18 cellular contexts compared by ENCODE assay signal in the genomic region with DNA sequence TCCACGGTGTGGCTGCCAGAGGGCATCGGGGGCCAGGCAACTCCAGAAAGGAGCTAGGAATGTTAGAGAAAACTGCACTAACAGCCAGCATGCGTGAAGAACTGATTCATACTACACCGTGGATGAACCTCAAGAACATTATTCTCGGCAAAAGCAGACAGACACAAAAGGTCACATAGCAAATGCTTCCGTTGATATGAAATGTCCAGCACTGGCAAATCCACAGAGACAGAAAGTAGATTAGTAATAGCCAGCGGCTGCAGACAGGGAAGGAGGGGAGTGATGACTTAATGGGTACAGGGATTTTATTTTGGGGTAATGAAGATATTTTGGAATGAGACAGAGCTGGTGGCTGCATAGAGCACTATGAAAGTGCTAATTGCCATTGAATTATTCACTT. TPM values are rescaled to one million over a fixed set of nuclear protein-coding genes. Genes with fewer than 3 reads are reported as not detected.
A peak's percentile ranks its signal among the peaks of the same experiment; 100 is the strongest.
DNase-seq lines count a peak whose midpoint lies in the region; ATAC-seq, FAIRE-seq and TF ChIP-seq lines count a peak whose summit lies in the region.
"Had no signal": no experiment of that assay in that cellular context is flagged by ENCODE, and none has a peak within 500 bp of the region (broad histone marks: within the 10 kb centered on the region; RNA-seq: fewer than 3 reads in every experiment).

No MANE protein-coding gene starts in this region.

- peaks cover 31% of the 10 kb centered on the region for H3K4me1 Mint-ChIP-seq in nephron
- H3K4me1 Mint-ChIP-seq: activated T-helper 17 cell treated with anti-CD3 and anti-CD28 coated beads, Interleukin-2, amount 50 U/mL, for 72 hours had no signal

- H3K27me3 Mint-ChIP-seq in nephron (ENCODE audit: low read depth), result peaks cover 32% of the 10 kb centered on the region

- H3K14ac ChIP-seq in IMR-90 (replicated peaks; ENCODE audit: low read depth, low read length), result no peak overlapping the region

- 40% methylated on average over 7 of the region's 7 CpGs for WGBS in A549 (ENCODE audit: missing lambda C conversion rate)
- 40% methylated on average over 3 of the region's 7 CpGs; no CpG with 5 or more reads in 1 of the 2 experiments for WGBS in IMR-90 (ENCODE audit: extremely low coverage in 2 of 2, insufficient read length in 1 of 2), 2 experiments

- no peak overlapping the region for H3K18ac ChIP-seq in IMR-90 (ENCODE audit: low read depth, low read length)

- H3K4me1 ChIP-seq in A549, result peaks cover 79% of the 10 kb centered on the region
- peaks cover 3% of the 10 kb centered on the region for H3K4me1 ChIP-seq in IMR-90 (ENCODE audit: control insufficient read depth, insufficient read depth, low read length)

- intact Hi-C loops in IMR-90 (cut with micrococcal nuclease) (no loop called here), sciatic nerve (cut with DNase I) (no loop called here), posterior cingulate gyrus (cut with DNase I) (no loop called here)

- H3K4ac ChIP-seq in IMR-90 (ENCODE audit: low read depth, low read length), result no peak overlapping the region

- H3K9me1 ChIP-seq in IMR-90 (ENCODE audit: insufficient read depth, low read length), result no peaks in the 10 kb centered on the region; the same call in 1 of the 2 replicates

- BruUV-seq in IMR-90 (replicated peaks; lab: Mats Ljungman, UMichigan), result no TSS peak

- no peaks in the 10 kb centered on the region for H3K9me3 ChIP-seq in A549
- H3K9me3 ChIP-seq in IMR-90 (ENCODE audit: control insufficient read depth, insufficient read depth, low read length), result no peaks in the 10 kb centered on the region

- POLR2A ChIA-PET in A549 (lab: Yijun Ruan, JAX), result interaction anchor here (0.6 kb wide), 1 partner anchor 86 kb away, joined by 6 read pairs; no protein-coding TSS in a partner anchor
- POLR2A ChIA-PET in IMR-90 (lab: Charles Lee; ENCODE audit: unreplicated experiment), result no interaction called here

- CTCF ChIA-PET in A549 (lab: Yijun Ruan, JAX) (interaction anchor here (1.0 to 8.2 kb wide), 5 partner anchors 7 to 159 kb away, joined by 3 to 77 read pairs (median 18); no protein-coding TSS in a partner anchor), IMR-90 (lab: Yijun Ruan, JAX) (no interaction called here)

- peak overlapping the region; percentile 67 to 78 for H3K27ac ChIP-seq in A549
- no peak overlapping the region for H3K27ac ChIP-seq in IMR-90 (ENCODE audit: insufficient read depth, low read length)

- no peak overlapping the region for H2AK9ac ChIP-seq in IMR-90 (replicated peaks; ENCODE audit: low read depth, low read length, poor library complexity)

- in situ Hi-C loops in IMR-90 (cut with MboI; ENCODE audit: low sequenced_read_pairs), result no loop called here

- TF ChIP-seq CTCF in A549 (IDR thresholded peaks at IDR 0.05) (no peak), IMR-90 (conservative IDR thresholded peaks at IDR 0.05; ENCODE audit: low read depth, low read length) (no peak), fibroblast of mammary gland (conservative IDR thresholded peaks at IDR 0.05; ENCODE audit: control insufficient read depth, insufficient read depth, low read depth, low read length) (no peak), nephron (IDR thresholded peaks at IDR 0.05; ENCODE audit: unreplicated experiment in 3 of 3) (no peak)

- H3K4me3 Mint-ChIP-seq in nephron, result no peak overlapping the region
- H3K4me3 Mint-ChIP-seq: activated CD8-positive, alpha-beta T cell treated with anti-CD3 and anti-CD28 coated beads, Interleukin-2, amount 10 ng/mL, durations not matched to agents 7 days and 5 days; activated T-helper 17 cell treated with anti-CD3 and anti-CD28 coated beads, Interleukin-2, amount 50 U/mL, for 72 hours had no signal

- no peak for FAIRE-seq in A549 (lab: Jason Lieb, UNC)

- ATAC-seq in A549 (peak in 1 of 2 experiments; percentile 11; a peak in 2 of 6 replicates), IMR-90 (ENCODE audit: low read depth) (no peak), sciatic nerve (no peak)
- ATAC-seq: activated CD8-positive, alpha-beta T cell treated with anti-CD3 and anti-CD28 coated beads, Interleukin-2, amount 10 ng/mL, durations not matched to agents 7 days and 5 days; activated T-helper 17 cell treated with anti-CD3 and anti-CD28 coated beads, Interleukin-2, amount 50 U/mL, for 72 hours had no signal

- TF ChIP-seq RAD21 in A549 (conservative IDR thresholded peaks at IDR 0.05 in 1 of 2, IDR thresholded peaks at IDR 0.05 in 1 of 2) (no peak), IMR-90 (IDR thresholded peaks at IDR 0.05; ENCODE audit: low read length) (no peak)

- no peak overlapping the region for H2BK15ac ChIP-seq in IMR-90 (ENCODE audit: low read depth, low read length)

- no peaks in the 10 kb centered on the region for H3K9me3 Mint-ChIP-seq in nephron
- H3K9me3 Mint-ChIP-seq: activated T-helper 17 cell treated with anti-CD3 and anti-CD28 coated beads, Interleukin-2, amount 50 U/mL, for 72 hours had no signal

- no peaks in the 10 kb centered on the region for H3K36me3 Mint-ChIP-seq in nephron (ENCODE audit: low read depth)

- H2BK120ac ChIP-seq in IMR-90 (ENCODE audit: low read depth, low read length), result no peak overlapping the region

- DNase-seq in A549 (ENCODE audit: low read depth in 1 of 2, low spot score in 1 of 2), result peak in 1 of 2 experiments; percentile 44
- peak; percentile 16 for DNase-seq in IMR-90
- peak; percentile 24 for DNase-seq in fibroblast of mammary gland (ENCODE audit: low read depth)
- DNase-seq in sciatic nerve (ENCODE audit: low spot score), result no peak
- no peak for DNase-seq in AG08395 (ENCODE audit: low spot score)
- no peak for DNase-seq in posterior cingulate gyrus
- DNase-seq in SKM-1 (lab: John Stamatoyannopoulos, UW; ENCODE audit: unreplicated experiment), result no peak
- DNase-seq: activated CD8-positive, alpha-beta T cell treated with anti-CD3 and anti-CD28 coated beads, Interleukin-2, amount 10 ng/mL, durations not matched to agents 7 days and 5 days; left cardiac atrium; NCI-H1694 treated with DMSO at 0.1 percent for 48 hours; NCI-H524 treated with DMSO at 0.1 percent for 48 hours; OCI-M1; stimulated activated naive CD4-positive, alpha-beta T cell treated with Interleukin-2 at 50 U/mL for 16 hours had no signal

- peaks cover 21% of the 10 kb centered on the region for H3K27me3 ChIP-seq in IMR-90 (ENCODE audit: control insufficient read depth, insufficient read depth, low read length)

- H4K91ac ChIP-seq in IMR-90 (ENCODE audit: insufficient read depth, low read depth, low read length), result no peak overlapping the region

- no peaks in the 10 kb centered on the region for H3K79me1 ChIP-seq in IMR-90 (ENCODE audit: low read depth in 1 of 2, low read length in 2 of 2)

- H2BK5ac ChIP-seq in IMR-90 (ENCODE audit: low read depth, low read length, poor library complexity, severe bottlenecking), result no peak overlapping the region

- no peak overlapping the region for H3K4me3 ChIP-seq in A549
- no peak overlapping the region for H3K4me3 ChIP-seq in IMR-90 (ENCODE audit: insufficient read depth, low read depth, low read length)
- no peak overlapping the region for H3K4me3 ChIP-seq in fibroblast of mammary gland (ENCODE audit: control insufficient read depth, low read depth, low read length)
- H3K4me3 ChIP-seq: smooth muscle cell had no signal

- no peak overlapping the region for H4K5ac ChIP-seq in IMR-90 (ENCODE audit: low read depth, low read length)

- H3K23ac ChIP-seq in IMR-90 (ENCODE audit: low read depth, low read length), result no peak overlapping the region

- H3K56ac ChIP-seq in IMR-90 (ENCODE audit: extremely low read depth, insufficient read depth, low read length), result no peak overlapping the region

- TF ChIP-seq EP300 in A549 (IDR thresholded peaks at IDR 0.05), result no peak

- no peak overlapping the region for H2BK20ac ChIP-seq in IMR-90 (ENCODE audit: low read depth, low read length)

- H3K27ac Mint-ChIP-seq in nephron, result peak overlapping the region; percentile 64 to 97 (median 84)
- H3K27ac Mint-ChIP-seq: activated CD8-positive, alpha-beta T cell treated with anti-CD3 and anti-CD28 coated beads, Interleukin-2, amount 10 ng/mL, durations not matched to agents 7 days and 5 days; activated T-helper 17 cell treated with anti-CD3 and anti-CD28 coated beads, Interleukin-2, amount 50 U/mL, for 72 hours had no signal

- no peak overlapping the region for H4K8ac ChIP-seq in IMR-90 (ENCODE audit: low read depth in 2 of 2, low read length in 2 of 2)

- no peaks in the 10 kb centered on the region for H3K36me3 ChIP-seq in IMR-90 (ENCODE audit: control insufficient read depth, insufficient read depth, low read length)

- dilution Hi-C loops in IMR-90 (cut with HindIII; ENCODE audit: low sequenced_read_pairs, unreplicated experiment), result no loop called here

- H3K4me2 ChIP-seq in A549 (peak overlapping the region; percentile 84), IMR-90 (ENCODE audit: low read depth, low read length) (no peak overlapping the region)
- H3K4me2 ChIP-seq: smooth muscle cell had no signal

- no peak overlapping the region for H2AFZ ChIP-seq in IMR-90 (replicated peaks; ENCODE audit: low read length, poor library complexity)

- H4K20me1 ChIP-seq in IMR-90 (ENCODE audit: insufficient read depth, low read length), result no peaks in the 10 kb centered on the region

- no peak overlapping the region for H3K9ac ChIP-seq in IMR-90 (ENCODE audit: low read depth, low read length)

- no peak overlapping the region for H2AK5ac ChIP-seq in IMR-90 (ENCODE audit: low read depth, low read length)

- TF ChIP-seq POLR2A in A549 (IDR thresholded peaks at IDR 0.05; ENCODE audit: low read length) (no peak), IMR-90 (IDR thresholded peaks at IDR 0.05; ENCODE audit: low read depth, low read length) (no peak)

RNA-seq across cellular contexts. Expression of gene SCTR, which starts 37.4 kb away (rescaled TPM):
- not detected in 2 replicates for polyA plus RNA-seq in A549 (2011; rRNA removed)
- polyA plus RNA-seq in A549 (2012; cell fraction: cytosol; rRNA removed), result not detected in 2 replicates
- polyA plus RNA-seq in A549 (2012; cell fraction: nucleus; rRNA removed), result not detected in 2 replicates
- polyA plus RNA-seq in A549 (2017; fragmentation: RNase III; extraction: RNeasy Plus Mini Kit Qiagen cat#74134 plus additional on column Dnase treatment), result not detected in 3 replicates
- polyA minus RNA-seq in A549 (2011; rRNA and poly(A)+ RNA removed), result not detected in 2 replicates
- total RNA-seq in IMR-90 (2012; rRNA removed), result not detected in 2 replicates
- polyA plus RNA-seq in IMR-90 (2012; rRNA removed), result not detected in 2 replicates
- polyA plus RNA-seq in IMR-90 (2012; cell fraction: cytosol; rRNA removed), result not detected in 2 replicates
- not detected in 2 replicates for polyA plus RNA-seq in IMR-90 (2012; cell fraction: nucleus; rRNA removed; ENCODE audit: low replicate concordance)
- total RNA-seq in sciatic nerve, result not detected
- total RNA-seq: activated CD8-positive, alpha-beta T cell treated with anti-CD3 and anti-CD28 coated beads, Interleukin-2, amount 10 ng/mL, durations not matched to agents 7 days and 5 days; activated T-helper 17 cell treated with anti-CD3 and anti-CD28 coated beads, Interleukin-2, amount 50 U/mL, for 72 hours; glomerular endothelial cell; smooth muscle cell had no signal
- polyA plus RNA-seq: smooth muscle cell had no signal

RNA-seq across cellular contexts. Expression of gene TMEM37, which starts 55.2 kb away (rescaled TPM):
- polyA plus RNA-seq in A549 (2011; rRNA removed), result 7.5 and 10.8 TPM in 2 replicates
- polyA plus RNA-seq in A549 (2012; cell fraction: cytosol; rRNA removed), result 5.7 and 7.9 TPM in 2 replicates
- 4.7 and 5.0 TPM in 2 replicates for polyA plus RNA-seq in A549 (2012; cell fraction: nucleus; rRNA removed)
- polyA plus RNA-seq in A549 (2017; fragmentation: RNase III; extraction: RNeasy Plus Mini Kit Qiagen cat#74134 plus additional on column Dnase treatment), result 3.3 to 5.1 TPM (median 4.7 TPM) in 3 replicates
- polyA minus RNA-seq in A549 (2011; rRNA and poly(A)+ RNA removed), result 2.9 and 4.0 TPM in 2 replicates
- under 0.01 TPM in 1 of 2 replicates, not detected in the other for total RNA-seq in IMR-90 (2012; rRNA removed)
- polyA plus RNA-seq in IMR-90 (2012; rRNA removed), result 0.30 and 0.39 TPM in 2 replicates
- 0.56 and 1.6 TPM in 2 replicates for polyA plus RNA-seq in IMR-90 (2012; cell fraction: cytosol; rRNA removed)
- 0.09 and 0.13 TPM in 2 replicates for polyA plus RNA-seq in IMR-90 (2012; cell fraction: nucleus; rRNA removed; ENCODE audit: low replicate concordance)
- 7.1 TPM for total RNA-seq in sciatic nerve
- total RNA-seq: activated CD8-positive, alpha-beta T cell treated with anti-CD3 and anti-CD28 coated beads, Interleukin-2, amount 10 ng/mL, durations not matched to agents 7 days and 5 days; activated T-helper 17 cell treated with anti-CD3 and anti-CD28 coated beads, Interleukin-2, amount 50 U/mL, for 72 hours had no signal
- polyA plus RNA-seq: neural cell had no signal

RNA-seq across cellular contexts. Expression of gene CFAP221, which starts 57.4 kb away (rescaled TPM):
- polyA plus RNA-seq in A549 (2011; rRNA removed), result 0.17 and 0.22 TPM in 2 replicates
- 0.13 and 0.26 TPM in 2 replicates for polyA plus RNA-seq in A549 (2012; cell fraction: cytosol; rRNA removed)
- polyA plus RNA-seq in A549 (2012; cell fraction: nucleus; rRNA removed), result not detected in 2 replicates
- polyA plus RNA-seq in A549 (2017; fragmentation: RNase III; extraction: RNeasy Plus Mini Kit Qiagen cat#74134 plus additional on column Dnase treatment), result 0.16 to 0.30 TPM (median 0.24 TPM) in 3 replicates
- not detected in 2 replicates for polyA minus RNA-seq in A549 (2011; rRNA and poly(A)+ RNA removed)
- not detected in 2 replicates for total RNA-seq in IMR-90 (2012; rRNA removed)
- not detected in 2 replicates for polyA plus RNA-seq in IMR-90 (2012; rRNA removed)
- polyA plus RNA-seq in IMR-90 (2012; cell fraction: cytosol; rRNA removed), result not detected in 2 replicates
- not detected in 2 replicates for polyA plus RNA-seq in IMR-90 (2012; cell fraction: nucleus; rRNA removed; ENCODE audit: low replicate concordance)
- 1.8 TPM for total RNA-seq in sciatic nerve
- total RNA-seq: activated CD8-positive, alpha-beta T cell treated with anti-CD3 and anti-CD28 coated beads, Interleukin-2, amount 10 ng/mL, durations not matched to agents 7 days and 5 days; activated T-helper 17 cell treated with anti-CD3 and anti-CD28 coated beads, Interleukin-2, amount 50 U/mL, for 72 hours had no signal

Comparison
In these comparisons a context has a peak if more than half of its experiments do, and no peak if none do; other contexts are left out.
1. DNase-seq: peak in IMR-90 (single experiment) and fibroblast of mammary gland (single experiment); none in sciatic nerve (single experiment), AG08395 (single experiment), posterior cingulate gyrus (0 of 10) and SKM-1 (single experiment).